In genomic region chr10:32207544-32207943, GRCh38 we compare ENCODE assay signal across 9 cellular contexts.
A peak's percentile ranks its signal among the peaks of the same experiment; 100 is the strongest.
DNase-seq lines count a peak whose midpoint lies in the region; ATAC-seq and TF ChIP-seq lines count a peak whose summit lies in the region.
"Had no signal": no experiment of that assay in that cellular context is flagged by ENCODE, and none has a peak within 500 bp of the region (broad histone marks: within the 10 kb centered on the region; RNA-seq: fewer than 3 reads in every experiment).

No MANE protein-coding gene starts in this region.

- H3F3A ChIP-seq in GM23338 (replicated peaks; ENCODE audit: low read depth): no peaks in the 10 kb centered on the region

- peak; percentile 44 for DNase-seq in DND-41
- DNase-seq in GM23338 (ENCODE audit: low spot score): peak; percentile 69
- DNase-seq in NCI-H460 (ENCODE audit: extremely low read depth, low read depth): peak; percentile 30
- DNase-seq in activated CD8-positive, alpha-beta memory T cell treated with anti-CD3 and anti-CD28 coated beads for 24 hours: peak; percentile 72
- DNase-seq in epithelial cell of proximal tubule (ENCODE audit: low read depth): no peak
- no peak for DNase-seq in cerebellum (ENCODE audit: low spot score)
- DNase-seq in occipital lobe (lab: John Stamatoyannopoulos, UW): no peak

- no peaks in the 10 kb centered on the region for H3K36me3 Mint-ChIP-seq in GM23338 (ENCODE audit: low read depth)

- peaks cover 6% of the 10 kb centered on the region; the same call in 2 of the 3 replicates for H3K9me3 Mint-ChIP-seq in GM23338

- no peaks in the 10 kb centered on the region for H3K9me2 ChIP-seq in GM23338 (ENCODE audit: insufficient read depth)

- no peak overlapping the region for H3K4me2 ChIP-seq in DND-41 (ENCODE audit: insufficient read depth, low read length)
- H3K4me2 ChIP-seq in GM23338: no peak overlapping the region
- H3K4me2 ChIP-seq in parathyroid adenoma (ENCODE audit: low read length): no peak overlapping the region

- H3K4me1 ChIP-seq in DND-41 (ENCODE audit: insufficient read depth, low read length) (no peaks in the 10 kb centered on the region), GM23338 (ENCODE audit: insufficient read depth) (no peaks in the 10 kb centered on the region), parathyroid adenoma (no peaks in the 10 kb centered on the region)

- H3K9ac ChIP-seq in DND-41 (ENCODE audit: low read depth, low read length): no peak overlapping the region
- H3K9ac ChIP-seq in parathyroid adenoma: no peak overlapping the region

- H3K27ac ChIP-seq in DND-41 (ENCODE audit: low read length) (no peak overlapping the region), GM23338 (ENCODE audit: low read depth) (no peak overlapping the region), parathyroid adenoma (no peak overlapping the region)
- H3K27ac ChIP-seq: SK-N-MC had no signal

- H3K36me3 ChIP-seq in DND-41 (ENCODE audit: insufficient read depth, low read length): no peaks in the 10 kb centered on the region
- H3K36me3 ChIP-seq in GM23338 (ENCODE audit: insufficient read depth): no peaks in the 10 kb centered on the region
- H3K36me3 ChIP-seq in parathyroid adenoma (ENCODE audit: control insufficient read depth, insufficient read depth, low read length): no peaks in the 10 kb centered on the region

- no peaks in the 10 kb centered on the region for H3K9me3 ChIP-seq in DND-41 (ENCODE audit: insufficient read depth, low read length, severe bottlenecking)
- no peaks in the 10 kb centered on the region for H3K9me3 ChIP-seq in parathyroid adenoma (ENCODE audit: control insufficient read depth, low read length)

- H2AFZ ChIP-seq in DND-41 (ENCODE audit: low read depth, low read length): no peak overlapping the region
- H2AFZ ChIP-seq in GM23338: 0 out of 2 replicates have a peak overlapping the region, but pooled peaks have one; percentile 15
- H2AFZ ChIP-seq in parathyroid adenoma: no peak overlapping the region

- H4K20me1 ChIP-seq in DND-41 (ENCODE audit: insufficient read depth, low read length) (no peaks in the 10 kb centered on the region), GM23338 (replicated peaks; ENCODE audit: insufficient read depth) (no peaks in the 10 kb centered on the region)

- TF ChIP-seq CTCF in DND-41 (IDR thresholded peaks at IDR 0.05; ENCODE audit: borderline replicate concordance, extremely low read depth, low read length, poor library complexity, severe bottlenecking): peak; percentile 64
- peak; percentile 82 to 83 for TF ChIP-seq CTCF in GM23338 (conservative IDR thresholded peaks at IDR 0.05; ENCODE audit: low read depth in 2 of 2)
- peak; percentile 83 for TF ChIP-seq CTCF in epithelial cell of proximal tubule (conservative IDR thresholded peaks at IDR 0.05; ENCODE audit: low read depth, low read length)
- TF ChIP-seq CTCF in parathyroid adenoma (IDR thresholded peaks at IDR 0.05): peak; percentile 24

- H3K27ac Mint-ChIP-seq in GM23338: no peak overlapping the region

- peaks cover 3% of the 10 kb centered on the region for H3K27me3 Mint-ChIP-seq in GM23338 (ENCODE audit: insufficient read depth, low read depth, poor library complexity)

- H3K79me2 ChIP-seq in DND-41 (ENCODE audit: insufficient read depth, low read length) (no peaks in the 10 kb centered on the region), GM23338 (replicated peaks; ENCODE audit: insufficient read depth) (no peaks in the 10 kb centered on the region), parathyroid adenoma (no peaks in the 10 kb centered on the region)

- H3K4me3 Mint-ChIP-seq in GM23338: no peak overlapping the region

- H3K27me3 ChIP-seq in DND-41 (ENCODE audit: insufficient read depth, low read length, poor library complexity): no peaks in the 10 kb centered on the region
- H3K27me3 ChIP-seq in GM23338 (ENCODE audit: insufficient read depth): no peaks in the 10 kb centered on the region
- H3K27me3 ChIP-seq in parathyroid adenoma (ENCODE audit: control insufficient read depth, insufficient read depth, low read length): no peaks in the 10 kb centered on the region

- ATAC-seq in DND-41 (ENCODE audit: insufficient read depth, low read depth): peak; percentile 67
- ATAC-seq in GM23338: peak; percentile 64

- H3K4me1 Mint-ChIP-seq in GM23338: no peaks in the 10 kb centered on the region

- H3K4me3 ChIP-seq in DND-41 (ENCODE audit: low read depth in 1 of 2, low read length in 2 of 2) (no peak overlapping the region), GM23338 (no peak overlapping the region), epithelial cell of proximal tubule (ENCODE audit: low read depth, low read length) (no peak overlapping the region), parathyroid adenoma (ENCODE audit: low read depth, low read length) (no peak overlapping the region)
- H3K4me3 ChIP-seq: SK-N-MC had no signal

TF ChIP-seq in GM23338, 12 proteins besides CTCF, POLR2A, EP300 and RAD21 (continues in another document):
- TF ChIP-seq CREB1 (CRISPR knock-in tag; IDR thresholded peaks at IDR 0.05; ENCODE audit: low read depth) (no peak), EZH2phosphoT487 (IDR thresholded peaks at IDR 0.05; ENCODE audit: unreplicated experiment) (no peak), REST (IDR thresholded peaks at IDR 0.05; ENCODE audit: unreplicated experiment) (no peak), ZNF331 (CRISPR knock-in tag; IDR thresholded peaks at IDR 0.05; ENCODE audit: low read depth) (no peak), NANOG (IDR thresholded peaks at IDR 0.05; ENCODE audit: borderline replicate concordance) (no peak), ZNF114 (CRISPR knock-in tag; IDR thresholded peaks at IDR 0.05) (no peak), EZH2 (IDR thresholded peaks at IDR 0.05; ENCODE audit: low read depth, unreplicated experiment) (no peak)
- TF ChIP-seq, protein P1, sequence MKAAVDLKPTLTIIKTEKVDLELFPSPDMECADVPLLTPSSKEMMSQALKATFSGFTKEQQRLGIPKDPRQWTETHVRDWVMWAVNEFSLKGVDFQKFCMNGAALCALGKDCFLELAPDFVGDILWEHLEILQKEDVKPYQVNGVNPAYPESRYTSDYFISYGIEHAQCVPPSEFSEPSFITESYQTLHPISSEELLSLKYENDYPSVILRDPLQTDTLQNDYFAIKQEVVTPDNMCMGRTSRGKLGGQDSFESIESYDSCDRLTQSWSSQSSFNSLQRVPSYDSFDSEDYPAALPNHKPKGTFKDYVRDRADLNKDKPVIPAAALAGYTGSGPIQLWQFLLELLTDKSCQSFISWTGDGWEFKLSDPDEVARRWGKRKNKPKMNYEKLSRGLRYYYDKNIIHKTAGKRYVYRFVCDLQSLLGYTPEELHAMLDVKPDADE (IDR thresholded peaks at IDR 0.05): no peak

Comparison
In these comparisons a context has a peak if more than half of its experiments do, and no peak if none do; other contexts are left out.
1. DNase-seq: peak in DND-41 (single experiment), GM23338 (single experiment), NCI-H460 (single experiment) and activated CD8-positive, alpha-beta memory T cell treated with anti-CD3 and anti-CD28 coated beads for 24 hours (single experiment); none in epithelial cell of proximal tubule (single experiment), cerebellum (single experiment) and occipital lobe (single experiment).
2. CTCF ChIP-seq: peak in every context shown above with its lines; median percentile 83 in epithelial cell of proximal tubule; 82 in GM23338; 64 in DND-41; 24 in parathyroid adenoma.